In the genomic region with DNA sequence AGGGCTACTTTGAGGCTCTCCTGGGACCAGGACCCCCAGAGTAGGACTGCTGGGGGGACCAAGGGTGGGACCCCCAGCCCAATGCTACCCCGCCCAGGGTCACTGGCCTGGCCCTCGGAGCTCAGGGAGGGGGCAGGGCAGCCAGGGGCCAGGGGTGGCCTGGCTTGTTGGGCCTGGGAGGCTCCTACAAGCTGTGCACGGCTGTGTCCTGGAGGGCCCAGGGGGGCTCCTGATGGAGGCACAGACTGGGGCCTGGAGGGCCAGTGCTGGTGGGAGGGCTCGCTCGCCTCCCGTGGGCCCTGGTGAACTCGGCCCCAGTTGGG, we compare ENCODE assay signal across 1 cellular context.
TF ChIP-seq lines count a peak whose summit lies in the region.

No MANE protein-coding gene starts in this region.

TF ChIP-seq in HepG2, 621 proteins besides CTCF, POLR2A, EP300 and RAD21:
- TF ChIP-seq HOXA3 (CRISPR knock-in tag; IDR thresholded peaks at IDR 0.05) (0 out of 2 replicates have a peak, but pooled peaks have one; percentile 22), ZNF121 (CRISPR knock-in tag; IDR thresholded peaks at IDR 0.05) (no peak)
